In the genomic region with DNA sequence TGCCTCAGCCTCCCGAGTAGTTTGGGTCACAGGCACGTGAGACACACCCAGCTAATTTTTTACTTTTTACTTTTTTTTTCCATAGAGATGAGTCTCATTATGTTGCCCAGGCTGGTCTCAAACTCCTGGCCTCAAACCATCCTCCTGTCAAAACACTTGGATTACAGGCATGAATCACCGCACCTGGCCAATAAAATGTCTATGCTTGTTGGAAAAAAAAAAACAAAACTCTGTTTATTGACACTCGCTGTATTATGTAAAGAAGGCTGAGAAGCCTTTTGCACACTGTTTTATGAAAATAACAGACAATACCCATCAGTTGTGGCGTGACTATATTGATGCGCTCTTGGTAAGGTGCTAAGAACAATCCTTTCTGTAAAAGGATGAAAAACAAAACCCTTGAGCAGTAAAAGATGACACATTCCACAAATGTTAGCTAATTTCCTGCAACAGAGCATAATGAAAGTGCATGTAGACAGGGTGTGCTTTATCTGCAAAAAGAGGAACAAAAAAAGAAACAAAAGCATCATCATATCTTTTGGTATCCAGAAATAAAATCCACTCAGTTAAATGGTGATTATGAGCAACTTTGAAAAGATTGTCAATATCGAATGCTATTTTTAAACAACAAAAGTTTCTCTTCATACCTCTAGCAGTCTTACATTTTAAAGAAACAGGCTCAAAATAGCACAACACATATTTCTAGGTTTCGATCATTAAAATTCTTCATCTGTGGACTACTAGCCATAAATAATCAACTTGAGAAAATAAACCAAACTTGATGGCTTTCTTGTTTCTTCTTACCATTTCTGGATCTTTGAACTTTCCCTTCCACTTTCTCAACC, we compare ENCODE assay signal across 9 cellular contexts.
DNase-seq lines count a peak whose midpoint lies in the region; ATAC-seq and TF ChIP-seq lines count a peak whose summit lies in the region.
"Had no signal": no experiment of that assay in that cellular context is flagged by ENCODE, and none has a peak within 500 bp of the region (broad histone marks: within the 10 kb centered on the region; RNA-seq: fewer than 3 reads in every experiment).

No MANE protein-coding gene starts in this region.

- CTCF ChIA-PET in HEK293T (lab: Yijun Ruan, JAX): interaction anchor here (0.9 to 6.3 kb wide), 4 partner anchors 285 to 318 kb away, joined by 3 to 53 read pairs (median 6); a partner anchor contains a TSS

- DNase-seq in NOMO-1 (lab: John Stamatoyannopoulos, UW; ENCODE audit: unreplicated experiment in 2 of 2) (peak; percentile 77 to 85), mucosa of descending colon (no peak), NCI-H82 (lab: John Stamatoyannopoulos, UW) (no peak), nucleus accumbens (lab: John Stamatoyannopoulos, UW) (no peak), HEK293T (ENCODE audit: extremely low spot score) (no peak), left ventricle myocardium superior (no peak)

- no peak for TF ChIP-seq CTCF in mucosa of descending colon (IDR thresholded peaks at IDR 0.05)

- no peaks in the 10 kb centered on the region for H3K36me3 ChIP-seq in mucosa of descending colon (ENCODE audit: low read depth)

- no peak overlapping the region for H3K4me3 ChIP-seq in mucosa of descending colon
- H3K4me3 ChIP-seq: K562 had no signal

- peak; percentile 80 for ATAC-seq in GM18511 (IDR thresholded peaks at IDR 0.05; ENCODE audit: unreplicated experiment)
- ATAC-seq in HG02759 (IDR thresholded peaks at IDR 0.05; ENCODE audit: unreplicated experiment): peak; percentile 72
- peak; percentile 35 for ATAC-seq in mucosa of descending colon
- ATAC-seq in left ventricle myocardium superior: no peak
- ATAC-seq: K562 had no signal

- H3K9me3 ChIP-seq in mucosa of descending colon: no peaks in the 10 kb centered on the region

- intact Hi-C loops in mucosa of descending colon (cut with DNase I, micrococcal nuclease) (loop anchor here (10.0 kb wide), 2 partner anchors 313 to 953 kb away; a partner anchor contains a TSS), left ventricle myocardium superior (cut with micrococcal nuclease) (loop anchor here (10.0 kb wide), 1 partner anchor 1023 kb away; no protein-coding TSS in a partner anchor)

- POLR2A ChIA-PET in HEK293T (lab: Yijun Ruan, JAX): no interaction called here

- no peaks in the 10 kb centered on the region for H3K4me1 ChIP-seq in mucosa of descending colon (ENCODE audit: low read depth)

TF ChIP-seq in HEK293T, 16 proteins besides CTCF, POLR2A, EP300 and RAD21:
- TF ChIP-seq FOXA1 (IDR thresholded peaks at IDR 0.05) (no peak), ELF4 (IDR thresholded peaks at IDR 0.05) (no peak), SP1 (IDR thresholded peaks at IDR 0.05) (no peak), CTBP1 (IDR thresholded peaks at IDR 0.05; ENCODE audit: borderline replicate concordance) (no peak), HDGF (IDR thresholded peaks at IDR 0.05; ENCODE audit: borderline replicate concordance) (no peak), ARNT (IDR thresholded peaks at IDR 0.05) (no peak), SUZ12 (IDR thresholded peaks at IDR 0.05) (no peak), TARDBP (IDR thresholded peaks at IDR 0.05) (no peak), LEF1 (IDR thresholded peaks at IDR 0.05; ENCODE audit: borderline replicate concordance) (no peak), ZNF384 (IDR thresholded peaks at IDR 0.05) (no peak), NFRKB (IDR thresholded peaks at IDR 0.05) (no peak), FOXM1 (IDR thresholded peaks at IDR 0.05; ENCODE audit: borderline replicate concordance) (no peak), FOXK2 (IDR thresholded peaks at IDR 0.05) (no peak), BHLHE40 (IDR thresholded peaks at IDR 0.05; ENCODE audit: borderline replicate concordance) (no peak), L3MBTL2 (conservative IDR thresholded peaks at IDR 0.05) (no peak)
- TF ChIP-seq, protein P1, sequence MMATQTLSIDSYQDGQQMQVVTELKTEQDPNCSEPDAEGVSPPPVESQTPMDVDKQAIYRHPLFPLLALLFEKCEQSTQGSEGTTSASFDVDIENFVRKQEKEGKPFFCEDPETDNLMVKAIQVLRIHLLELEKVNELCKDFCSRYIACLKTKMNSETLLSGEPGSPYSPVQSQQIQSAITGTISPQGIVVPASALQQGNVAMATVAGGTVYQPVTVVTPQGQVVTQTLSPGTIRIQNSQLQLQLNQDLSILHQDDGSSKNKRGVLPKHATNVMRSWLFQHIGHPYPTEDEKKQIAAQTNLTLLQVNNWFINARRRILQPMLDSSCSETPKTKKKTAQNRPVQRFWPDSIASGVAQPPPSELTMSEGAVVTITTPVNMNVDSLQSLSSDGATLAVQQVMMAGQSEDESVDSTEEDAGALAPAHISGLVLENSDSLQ (IDR thresholded peaks at IDR 0.05): no peak

Comparison
In these comparisons a context has a peak if more than half of its experiments do, and no peak if none do; other contexts are left out.
1. DNase-seq: peak in NOMO-1 (2 of 2); none in mucosa of descending colon (0 of 3), NCI-H82 (single experiment), nucleus accumbens (0 of 56), HEK293T (single experiment) and left ventricle myocardium superior (single experiment).